7 cellular contexts compared by ENCODE assay signal in genomic region chr7:18356195-18356645, GRCh38.
DNase-seq lines count a peak whose midpoint lies in the region; ATAC-seq and TF ChIP-seq lines count a peak whose summit lies in the region.

No MANE protein-coding gene starts in this region.

- H2AFZ ChIP-seq in OCI-LY7 (ENCODE audit: low read length) = peak overlapping the region; percentile 99

- POLR2A ChIA-PET in GM10248 (lab: Yijun Ruan, JAX) (no interaction called here), OCI-LY7 (lab: Charles Lee) (no interaction called here)

- BruUV-seq in OCI-LY7 (replicated peaks; lab: Mats Ljungman, UMichigan) = no TSS peak

- ATAC-seq in HG02798 (IDR thresholded peaks at IDR 0.05; ENCODE audit: poor library complexity, unreplicated experiment) = peak; percentile 38
- ATAC-seq in stimulated activated naive CD8-positive, alpha-beta T cell treated with anti-CD3 and anti-CD28 coated beads, Interleukin-15, Interleukin-2, amounts not matched to agents 100 U/mL and 50 U/mL, for 24 hours = no peak

- H3K4me3 ChIP-seq in OCI-LY7 (ENCODE audit: low read depth, low read length, poor library complexity, severe bottlenecking) (peak overlapping the region; percentile 39), choroid plexus epithelial cell (ENCODE audit: low read depth, low read length) (no peak overlapping the region), liver (ENCODE audit: low read depth in 1 of 3, low read length in 3 of 3) (no peak overlapping the region)

- no peak overlapping the region for H3K9ac ChIP-seq in liver (ENCODE audit: low read depth in 1 of 2, low read length in 2 of 2)

- no peak overlapping the region for H3K27ac ChIP-seq in OCI-LY7 (ENCODE audit: low read depth, low read length, poor library complexity, severe bottlenecking)
- no peak overlapping the region for H3K27ac ChIP-seq in liver (ENCODE audit: low read depth in 1 of 2, low read length in 2 of 2)

- TF ChIP-seq RAD21 in liver (IDR thresholded peaks at IDR 0.05) = peak; percentile 66 to 69

- peaks cover 9% of the 10 kb centered on the region for H3K4me1 ChIP-seq in OCI-LY7 (ENCODE audit: insufficient read depth, low read length, poor library complexity, severe bottlenecking)
- no peaks in the 10 kb centered on the region for H3K4me1 ChIP-seq in liver (ENCODE audit: control insufficient read depth in 4 of 4, insufficient read depth in 4 of 4, low read length in 3 of 4)

- intact Hi-C loops in OCI-LY7 (cut with micrococcal nuclease; ENCODE audit: unreplicated experiment) = loop anchor here (1.0 to 5.0 kb wide), 4 partner anchors 141 to 310 kb away; partner anchors contain the start of gene HDAC9

- no peaks in the 10 kb centered on the region for H3K27me3 ChIP-seq in liver (ENCODE audit: control insufficient read depth in 4 of 4, insufficient read depth in 4 of 4, low read length in 3 of 4)

- peak; percentile 31 for DNase-seq in GM10248 (ENCODE audit: extremely low spot score)
- peak; percentile 66 for DNase-seq in OCI-LY7 (ENCODE audit: low spot score)
- DNase-seq in choroid plexus epithelial cell (ENCODE audit: low read depth) = peak; percentile 53
- no peak for DNase-seq in stimulated activated naive CD8-positive, alpha-beta T cell treated with anti-CD3 and anti-CD28 coated beads, Interleukin-15, Interleukin-2, amounts not matched to agents 100 U/mL and 50 U/mL, for 24 hours
- no peak for DNase-seq in activated CD4-positive, CD25-positive, alpha-beta regulatory T cell treated with anti-CD3 and anti-CD28 coated beads, Interleukin-2, amount 50 U/mL, for 72 hours

- CTCF ChIA-PET in GM10248 (lab: Yijun Ruan, JAX) = interaction anchor here (0.6 to 2.2 kb wide), 27 partner anchors 9 to 1343 kb away, joined by 3 to 17 read pairs (median 3); partner anchors contain the start of gene HDAC9
- CTCF ChIA-PET in OCI-LY7 (lab: Charles Lee; ENCODE audit: unreplicated experiment) = no interaction called here

- H3K4me2 ChIP-seq in OCI-LY7 (ENCODE audit: low read length) = peak overlapping the region; percentile 61

- 1% methylated on average over 4 of the region's 4 CpGs for WGBS in liver

- no peaks in the 10 kb centered on the region for H3K79me2 ChIP-seq in OCI-LY7 (ENCODE audit: insufficient read depth, low read depth, low read length)

- TF ChIP-seq CTCF in GM10248 (IDR thresholded peaks at IDR 0.05; ENCODE audit: control extremely low read depth, extremely low read depth, low read depth, missing control alignments) = peak; percentile 53
- peak; percentile 92 for TF ChIP-seq CTCF in OCI-LY7 (conservative IDR thresholded peaks at IDR 0.05; ENCODE audit: low read length)
- TF ChIP-seq CTCF in choroid plexus epithelial cell (conservative IDR thresholded peaks at IDR 0.05; ENCODE audit: low read depth, low read length) = peak; percentile 58
- TF ChIP-seq CTCF in liver (IDR thresholded peaks at IDR 0.05; ENCODE audit: low read depth, low read length, missing input control) = peak; percentile 68

- no peaks in the 10 kb centered on the region for H4K20me1 ChIP-seq in OCI-LY7 (ENCODE audit: insufficient read depth, low read length)

- H3K9me2 ChIP-seq in OCI-LY7 (ENCODE audit: insufficient read depth, low read length) = no peaks in the 10 kb centered on the region

- H3K9me3 ChIP-seq in OCI-LY7 (ENCODE audit: low read length) (no peaks in the 10 kb centered on the region), liver (ENCODE audit: control insufficient read depth in 4 of 4, low read length in 3 of 4) (no peaks in the 10 kb centered on the region)

- H3K36me3 ChIP-seq in OCI-LY7 (ENCODE audit: insufficient read depth, low read length) (no peaks in the 10 kb centered on the region), liver (ENCODE audit: control insufficient read depth in 4 of 4, insufficient read depth in 3 of 4, low read depth in 1 of 4, low read length in 3 of 4) (no peaks in the 10 kb centered on the region)

TF ChIP-seq in liver, 16 proteins besides CTCF, POLR2A, EP300 and RAD21:
- TF ChIP-seq TAF1 (conservative IDR thresholded peaks at IDR 0.05) (no peak), JUND (IDR thresholded peaks at IDR 0.05) (no peak), YY1 (IDR thresholded peaks at IDR 0.05) (peak; percentile 22), NR2F2 (IDR thresholded peaks at IDR 0.05) (no peak)

Comparison
In these comparisons a context has a peak if more than half of its experiments do, and no peak if none do; other contexts are left out.
1. DNase-seq: peak in GM10248 (single experiment), OCI-LY7 (single experiment) and choroid plexus epithelial cell (single experiment); none in stimulated activated naive CD8-positive, alpha-beta T cell treated with anti-CD3 and anti-CD28 coated beads, Interleukin-15, Interleukin-2, amounts not matched to agents 100 U/mL and 50 U/mL, for 24 hours (single experiment) and activated CD4-positive, CD25-positive, alpha-beta regulatory T cell treated with anti-CD3 and anti-CD28 coated beads, Interleukin-2, amount 50 U/mL, for 72 hours (single experiment).
2. Peak in every context shown above with its lines, with median percentiles within 50 percentile points of each other: CTCF ChIP-seq.